Comparison of ENCODE assay signal across 8 cellular contexts in the genomic region with DNA sequence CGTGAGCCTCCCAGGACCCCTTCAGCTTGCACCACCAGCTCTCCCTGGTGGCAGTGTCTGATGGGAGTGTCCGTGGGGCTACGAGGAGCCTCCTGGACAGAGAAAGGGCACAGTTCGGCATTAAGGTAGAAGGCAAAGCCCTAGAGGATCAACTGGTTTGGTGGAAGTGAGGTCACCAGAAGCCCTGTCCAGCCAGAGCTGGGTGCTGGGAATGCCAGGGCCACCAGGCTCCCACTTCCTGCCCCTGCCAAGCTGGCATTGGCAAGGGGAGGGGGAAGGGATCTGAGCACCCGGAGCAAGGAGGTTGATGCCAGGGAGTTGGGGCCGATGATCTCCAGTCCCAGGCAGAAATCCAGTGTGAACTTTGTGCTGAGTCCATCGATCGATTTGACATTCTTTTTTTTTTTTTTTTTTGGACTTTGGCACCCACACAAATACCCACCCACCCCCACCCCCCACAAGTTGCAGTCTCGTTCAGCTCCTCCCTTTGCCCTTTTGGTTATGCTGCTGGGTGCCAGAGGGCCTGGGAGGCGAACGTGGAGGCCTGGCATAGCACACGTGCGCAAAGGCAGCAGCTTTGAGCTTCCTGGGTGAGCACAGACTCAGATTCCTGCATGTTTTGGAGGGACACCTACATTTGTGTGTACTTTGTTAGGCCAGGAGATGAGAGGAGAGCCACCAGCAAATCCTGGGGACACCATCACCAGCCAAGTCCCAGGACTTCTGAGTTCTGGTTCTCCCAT. TPM values are rescaled to one million over a fixed set of nuclear protein-coding genes. Genes with fewer than 3 reads are reported as not detected.
DNase-seq lines count a peak whose midpoint lies in the region; ATAC-seq and TF ChIP-seq lines count a peak whose summit lies in the region.

No MANE protein-coding gene starts in this region.

- peak overlapping the region; percentile 80 for H3K4me2 ChIP-seq in trophoblast cell (ENCODE audit: low read length)

- H3K27ac ChIP-seq in Peyer's patch (peak overlapping the region; percentile 94 to 98 (median 94)), esophagus squamous epithelium (peak overlapping the region; percentile 90 to 96 (median 94)), trophoblast cell (ENCODE audit: low read depth, low read length) (no peak overlapping the region)

- H3K79me2 ChIP-seq in trophoblast cell (ENCODE audit: control insufficient read depth, insufficient read depth, low read length, poor library complexity) = peaks cover 25% of the 10 kb centered on the region

- H3K23ac ChIP-seq in trophoblast cell (ENCODE audit: low read length) = no peak overlapping the region

- intact Hi-C loops in esophagus squamous epithelium (cut with DNase I) = no loop called here

- H3K36me3 ChIP-seq in Peyer's patch (peaks cover 0 to 4% (median 0%) of the 10 kb centered on the region in 3 donors), esophagus squamous epithelium (peaks cover 0 to 20% (median 0%) of the 10 kb centered on the region in 3 donors), trophoblast cell (ENCODE audit: control insufficient read depth in 1 of 2, insufficient read depth in 2 of 2, low read length in 2 of 2) (no peaks in the 10 kb centered on the region)

- peaks cover under 1 to 63% (median 9%) of the 10 kb centered on the region in 4 donors for H3K4me1 ChIP-seq in Peyer's patch
- H3K4me1 ChIP-seq in esophagus squamous epithelium = peaks cover 44 to 95% (median 62%) of the 10 kb centered on the region in 3 donors
- H3K4me1 ChIP-seq in trophoblast cell (ENCODE audit: control insufficient read depth in 1 of 2, insufficient read depth in 2 of 2, low read length in 2 of 2) = peaks cover 35 to 46% of the 10 kb centered on the region in 2 experiments

- no peak overlapping the region for H4K91ac ChIP-seq in trophoblast cell (ENCODE audit: low read depth, low read length)

- H3K4ac ChIP-seq in trophoblast cell (ENCODE audit: low read depth, low read length) = peak overlapping the region; percentile 95

- H3K18ac ChIP-seq in trophoblast cell (ENCODE audit: low read length) = peak overlapping the region; percentile 11

- no peak overlapping the region for H2BK120ac ChIP-seq in trophoblast cell (ENCODE audit: insufficient read depth, low read length, poor library complexity)

- H3K4me3 ChIP-seq in Peyer's patch (peak overlapping the region; percentile 67 to 99 (median 86)), esophagus squamous epithelium (peak overlapping the region; percentile 86 to 99 (median 93)), trophoblast cell (ENCODE audit: low read depth, low read length) (no peak overlapping the region)

- TF ChIP-seq POLR2A in Peyer's patch (IDR thresholded peaks at IDR 0.05) (peak; percentile 28 to 44), esophagus squamous epithelium (IDR thresholded peaks at IDR 0.05) (peak in 1 of 4 donors; percentile 30)

- 18 to 43% methylated on average over 5 to 9 of the region's 13 CpGs for WGBS in esophagus squamous epithelium, 2 donors
- WGBS in trophoblast cell (ENCODE audit: extremely low coverage, insufficient coverage, insufficient read length) = no CpG with 5 or more reads among the region's 13 CpGs

- peak; percentile 30 for DNase-seq in ELF-1 (ENCODE audit: low read depth, low spot score)
- DNase-seq in Peyer's patch = peak in 2 of 3 donors; percentile 84 to 85
- DNase-seq in esophagus squamous epithelium (lab: John Stamatoyannopoulos, UW) = no peak
- no peak for DNase-seq in trophoblast cell
- no peak for DNase-seq in T1000 (lab: John Stamatoyannopoulos, UW)
- DNase-seq in NCI-H2107 (lab: John Stamatoyannopoulos, UW) = no peak

- H4K8ac ChIP-seq in trophoblast cell (ENCODE audit: low read depth, low read length) = no peak overlapping the region

- H2BK12ac ChIP-seq in trophoblast cell (ENCODE audit: low read length) = peak overlapping the region; percentile 20

- ATAC-seq in HG03442 (IDR thresholded peaks at IDR 0.05; ENCODE audit: unreplicated experiment) = no peak
- no peak for ATAC-seq in HG03139 (IDR thresholded peaks at IDR 0.05; ENCODE audit: unreplicated experiment)

- no peaks in the 10 kb centered on the region for H3K9me3 ChIP-seq in Peyer's patch
- H3K9me3 ChIP-seq in esophagus squamous epithelium = no peaks in the 10 kb centered on the region
- no peaks in the 10 kb centered on the region for H3K9me3 ChIP-seq in trophoblast cell (ENCODE audit: insufficient read depth, low read depth, low read length)

- H3K79me1 ChIP-seq in trophoblast cell (ENCODE audit: low read length) = peaks cover 11% of the 10 kb centered on the region

- H3K9ac ChIP-seq in trophoblast cell (ENCODE audit: low read length) = no peak overlapping the region

- H2AK5ac ChIP-seq in trophoblast cell (ENCODE audit: low read length) = no peak overlapping the region

- H3K27me3 ChIP-seq in Peyer's patch (no peaks in the 10 kb centered on the region), esophagus squamous epithelium (no peaks in the 10 kb centered on the region), trophoblast cell (ENCODE audit: insufficient read depth, low read length) (no peaks in the 10 kb centered on the region)

- H4K12ac ChIP-seq in trophoblast cell (ENCODE audit: low read depth, low read length) = no peak overlapping the region

- H3K14ac ChIP-seq in trophoblast cell (ENCODE audit: low read length) = peak overlapping the region; percentile 40

- TF ChIP-seq CTCF in Peyer's patch (IDR thresholded peaks at IDR 0.05) = peak in 1 of 6 experiments; percentile 5
- TF ChIP-seq CTCF in esophagus squamous epithelium (IDR thresholded peaks at IDR 0.05) = no peak

- H2BK5ac ChIP-seq in trophoblast cell (ENCODE audit: low read depth, low read length, poor library complexity) = peak overlapping the region; percentile 22

- peak overlapping the region; percentile 4 for H2AFZ ChIP-seq in trophoblast cell (ENCODE audit: insufficient read depth, low read length, poor library complexity)

RNA-seq across cellular contexts. Expression of a gene that starts 2.1 kb away (rescaled TPM):
- total RNA-seq in Peyer's patch (100 to 1,000 TPM; 121 to 600 (median 488) TPM), esophagus squamous epithelium (100 to 1,000 TPM; 214 to 483 (median 313) TPM)
- polyA plus RNA-seq in trophoblast cell (2013) = 146 and 153 TPM in 2 replicates

RNA-seq across cellular contexts. Expression of a gene that starts 13.4 kb away (rescaled TPM):
- total RNA-seq in Peyer's patch = 10 to 100 TPM in 1 of 4 donors, 1 to 10 TPM in 3; 1.1 to 35.5 (median 4.4) TPM
- total RNA-seq in esophagus squamous epithelium = 1 to 10 TPM in 2 of 4 donors, under 1 TPM in 1, not detected in 1; 0.44 to 3.2 (median 1.6) TPM
- polyA plus RNA-seq in trophoblast cell (2013) = 0.62 and 1.0 TPM in 2 replicates

RNA-seq across cellular contexts. Expression of a gene that starts 25.6 kb away (rescaled TPM):
- 10 to 100 TPM; 23.1 to 85.0 (median 37.4) TPM for total RNA-seq in Peyer's patch
- total RNA-seq in esophagus squamous epithelium = 10 to 100 TPM; 17.3 to 29.8 (median 24.5) TPM
- polyA plus RNA-seq in trophoblast cell (2013) = 19.2 and 20.1 TPM in 2 replicates

RNA-seq across cellular contexts. Expression of a gene that starts 37.8 kb away (rescaled TPM):
- 1 to 10 TPM in 2 of 4 donors, not detected in 2; 1.1 to 1.7 TPM for total RNA-seq in Peyer's patch
- total RNA-seq in esophagus squamous epithelium = 1 to 10 TPM in 2 of 4 donors, under 1 TPM in 2; 0.48 to 1.3 (median 0.89) TPM
- not detected in 2 replicates for polyA plus RNA-seq in trophoblast cell (2013)

Comparison
In these comparisons a context has a peak if more than half of its experiments do, and no peak if none do; other contexts are left out.
1. DNase-seq: peak in ELF-1 (single experiment) and Peyer's patch (2 of 3); none in esophagus squamous epithelium (single experiment), trophoblast cell (0 of 2), T1000 (single experiment) and NCI-H2107 (single experiment).